Comparison of ENCODE assay signal across 9 cellular contexts in the genomic region with DNA sequence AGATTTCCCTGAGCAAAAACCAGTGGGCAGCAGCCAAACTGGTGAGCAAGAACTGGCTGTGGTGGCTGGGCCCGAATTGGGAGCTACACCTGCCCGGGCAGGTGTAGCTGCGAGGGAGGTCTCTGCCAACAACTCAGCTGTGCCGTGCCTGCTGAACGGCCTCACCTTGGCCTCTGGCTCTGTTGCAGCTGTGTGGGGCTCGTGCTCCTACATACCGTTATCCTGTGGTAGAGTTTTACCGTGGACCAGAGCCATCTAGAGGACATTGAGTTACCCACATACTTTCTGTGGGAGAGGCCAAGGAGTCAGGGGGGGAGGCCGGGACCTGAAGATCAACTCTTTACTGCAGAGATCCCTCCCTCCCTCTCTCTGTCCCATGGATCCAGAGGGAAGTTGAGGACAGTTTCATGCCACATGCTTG. TPM values are rescaled to one million over a fixed set of nuclear protein-coding genes. Genes with fewer than 3 reads are reported as not detected.
A peak's percentile ranks its signal among the peaks of the same experiment; 100 is the strongest.
DNase-seq lines count a peak whose midpoint lies in the region; ATAC-seq and TF ChIP-seq lines count a peak whose summit lies in the region.
"Had no signal": no experiment of that assay in that cellular context is flagged by ENCODE, and none has a peak within 500 bp of the region (broad histone marks: within the 10 kb centered on the region; RNA-seq: fewer than 3 reads in every experiment).

No MANE protein-coding gene starts in this region.

- peak; percentile 36 to 68 for TF ChIP-seq CTCF in GM23338 (conservative IDR thresholded peaks at IDR 0.05; ENCODE audit: low read depth in 2 of 2)
- TF ChIP-seq CTCF in astrocyte of the spinal cord (IDR thresholded peaks at IDR 0.05; ENCODE audit: low read depth, low read length) = peak; percentile 29
- TF ChIP-seq CTCF in neural crest cell (conservative IDR thresholded peaks at IDR 0.05) = peak; percentile 23

- no peak overlapping the region for H3K4me2 ChIP-seq in GM23338

- H3K27ac ChIP-seq in GM23338 (ENCODE audit: low read depth) = no peak overlapping the region
- H3K27ac ChIP-seq in substantia nigra (ENCODE audit: low read depth, low read length, poor library complexity, severe bottlenecking) = no peak overlapping the region
- H3K27ac ChIP-seq: BLaER1 treated with 17β-estradiol and CSF1 and Interleukin-3, amounts not matched to agents 10 nM and 100 nM had no signal

- H3K4me3 Mint-ChIP-seq in GM23338 = no peak overlapping the region
- H3K4me3 Mint-ChIP-seq in neural crest cell = no peak overlapping the region
- no peak overlapping the region for H3K4me3 Mint-ChIP-seq in T-helper 2 cell treated with Interferon-gamma antibody and Interleukin-4, amounts not matched to agents 5 μg/mL and 100 μg/mL, for 36 hours

- no peaks in the 10 kb centered on the region for H3K36me3 ChIP-seq in GM23338 (ENCODE audit: insufficient read depth)
- H3K36me3 ChIP-seq: BLaER1 treated with 17β-estradiol and CSF1 and Interleukin-3, amounts not matched to agents 10 nM and 100 nM had no signal

- no peak overlapping the region for H3K27ac Mint-ChIP-seq in GM23338
- no peak overlapping the region for H3K27ac Mint-ChIP-seq in neural crest cell (ENCODE audit: unreplicated experiment)
- H3K27ac Mint-ChIP-seq in T-helper 2 cell treated with Interferon-gamma antibody and Interleukin-4, amounts not matched to agents 5 μg/mL and 100 μg/mL, for 36 hours = no peak overlapping the region

- H3K79me2 ChIP-seq in GM23338 (replicated peaks; ENCODE audit: insufficient read depth) = peaks cover 6% of the 10 kb centered on the region

- H3K9me3 Mint-ChIP-seq in GM23338 (no peaks in the 10 kb centered on the region), neural crest cell (no peaks in the 10 kb centered on the region)
- H3K9me3 Mint-ChIP-seq in T-helper 2 cell treated with Interferon-gamma antibody and Interleukin-4, amounts not matched to agents 5 μg/mL and 100 μg/mL, for 36 hours = no peaks in the 10 kb centered on the region

- H3K27me3 Mint-ChIP-seq in GM23338 (ENCODE audit: insufficient read depth, low read depth, poor library complexity) (peaks cover 6% of the 10 kb centered on the region), neural crest cell (ENCODE audit: low read depth) (no peaks in the 10 kb centered on the region)
- H3K27me3 Mint-ChIP-seq in T-helper 2 cell treated with Interferon-gamma antibody and Interleukin-4, amounts not matched to agents 5 μg/mL and 100 μg/mL, for 36 hours (ENCODE audit: low read depth) = no peaks in the 10 kb centered on the region

- no peak overlapping the region for H2AFZ ChIP-seq in GM23338

- DNase-seq in activated CD4-positive, CD25-positive, alpha-beta regulatory T cell treated with anti-CD3 and anti-CD28 coated beads, Interleukin-2, amount 50 U/mL, for 72 hours = no peak
- DNase-seq in GM23338 (ENCODE audit: low spot score) (peak; percentile 66), NCI-H146 (lab: John Stamatoyannopoulos, UW) (peak; percentile 74), astrocyte of the spinal cord (ENCODE audit: low read depth, low spot score) (no peak), neural crest cell (ENCODE audit: low read depth, low spot score) (no peak), substantia nigra (lab: John Stamatoyannopoulos, UW) (no peak)
- no peak for DNase-seq in T-helper 2 cell treated with Interferon-gamma antibody and Interleukin-4, amounts not matched to agents 5 μg/mL and 100 μg/mL, for 36 hours (ENCODE audit: low spot score)

- peaks cover 13% of the 10 kb centered on the region for H3K4me1 ChIP-seq in GM23338 (ENCODE audit: insufficient read depth)

- H3K36me3 Mint-ChIP-seq in GM23338 (ENCODE audit: low read depth) (peaks cover 5% of the 10 kb centered on the region; the same call in 2 of the 3 replicates), neural crest cell (ENCODE audit: low read depth) (no peaks in the 10 kb centered on the region)
- no peaks in the 10 kb centered on the region for H3K36me3 Mint-ChIP-seq in T-helper 2 cell treated with Interferon-gamma antibody and Interleukin-4, amounts not matched to agents 5 μg/mL and 100 μg/mL, for 36 hours (ENCODE audit: low read depth)

- no peaks in the 10 kb centered on the region for H3K9me2 ChIP-seq in GM23338 (ENCODE audit: insufficient read depth)

- H3F3A ChIP-seq in GM23338 (replicated peaks; ENCODE audit: low read depth) = peaks cover 14% of the 10 kb centered on the region

- in situ Hi-C loops in astrocyte of the spinal cord (cut with HindIII; ENCODE audit: low sequenced_read_pairs) = no loop called here

- no peaks in the 10 kb centered on the region for H4K20me1 ChIP-seq in GM23338 (replicated peaks; ENCODE audit: insufficient read depth)
- H4K20me1 ChIP-seq: BLaER1 treated with 17β-estradiol and CSF1 and Interleukin-3, amounts not matched to agents 10 nM and 100 nM had no signal

- H3K4me1 Mint-ChIP-seq in GM23338 = peaks cover 30% of the 10 kb centered on the region
- peaks cover 44% of the 10 kb centered on the region for H3K4me1 Mint-ChIP-seq in neural crest cell
- H3K4me1 Mint-ChIP-seq in T-helper 2 cell treated with Interferon-gamma antibody and Interleukin-4, amounts not matched to agents 5 μg/mL and 100 μg/mL, for 36 hours (ENCODE audit: low read depth) = peaks cover 8% of the 10 kb centered on the region

- no peaks in the 10 kb centered on the region for H3K27me3 ChIP-seq in GM23338 (ENCODE audit: insufficient read depth)
- H3K27me3 ChIP-seq: BLaER1 treated with 17β-estradiol and CSF1 and Interleukin-3, amounts not matched to agents 10 nM and 100 nM had no signal

- peak; percentile 51 to 63 for ATAC-seq in activated CD4-positive, CD25-positive, alpha-beta regulatory T cell treated with anti-CD3 and anti-CD28 coated beads, Interleukin-2, amount 50 U/mL, for 24 hours
- peak; percentile 84 for ATAC-seq in GM23338

- H3K4me3 ChIP-seq in GM23338 (no peak overlapping the region), astrocyte of the spinal cord (ENCODE audit: low read depth, low read length) (no peak overlapping the region)
- H3K4me3 ChIP-seq: BLaER1 treated with 17β-estradiol and CSF1 and Interleukin-3, amounts not matched to agents 10 nM and 100 nM had no signal

TF ChIP-seq in GM23338, 12 proteins besides CTCF, POLR2A, EP300 and RAD21 (continues in another document):
- TF ChIP-seq ZNF114 (CRISPR knock-in tag; IDR thresholded peaks at IDR 0.05) (no peak), NANOG (IDR thresholded peaks at IDR 0.05; ENCODE audit: borderline replicate concordance) (no peak), EZH2phosphoT487 (IDR thresholded peaks at IDR 0.05; ENCODE audit: unreplicated experiment) (no peak), STAT1 (IDR thresholded peaks at IDR 0.05; ENCODE audit: unreplicated experiment) (no peak), ZNF331 (CRISPR knock-in tag; IDR thresholded peaks at IDR 0.05; ENCODE audit: low read depth) (no peak), JUNB (IDR thresholded peaks at IDR 0.05; ENCODE audit: unreplicated experiment) (no peak), EZH2 (IDR thresholded peaks at IDR 0.05; ENCODE audit: low read depth, unreplicated experiment) (no peak), POLR2AphosphoS5 (IDR thresholded peaks at IDR 0.05; ENCODE audit: low read depth) (no peak), CREB1 (CRISPR knock-in tag; IDR thresholded peaks at IDR 0.05; ENCODE audit: low read depth) (no peak)
- TF ChIP-seq, protein P1, sequence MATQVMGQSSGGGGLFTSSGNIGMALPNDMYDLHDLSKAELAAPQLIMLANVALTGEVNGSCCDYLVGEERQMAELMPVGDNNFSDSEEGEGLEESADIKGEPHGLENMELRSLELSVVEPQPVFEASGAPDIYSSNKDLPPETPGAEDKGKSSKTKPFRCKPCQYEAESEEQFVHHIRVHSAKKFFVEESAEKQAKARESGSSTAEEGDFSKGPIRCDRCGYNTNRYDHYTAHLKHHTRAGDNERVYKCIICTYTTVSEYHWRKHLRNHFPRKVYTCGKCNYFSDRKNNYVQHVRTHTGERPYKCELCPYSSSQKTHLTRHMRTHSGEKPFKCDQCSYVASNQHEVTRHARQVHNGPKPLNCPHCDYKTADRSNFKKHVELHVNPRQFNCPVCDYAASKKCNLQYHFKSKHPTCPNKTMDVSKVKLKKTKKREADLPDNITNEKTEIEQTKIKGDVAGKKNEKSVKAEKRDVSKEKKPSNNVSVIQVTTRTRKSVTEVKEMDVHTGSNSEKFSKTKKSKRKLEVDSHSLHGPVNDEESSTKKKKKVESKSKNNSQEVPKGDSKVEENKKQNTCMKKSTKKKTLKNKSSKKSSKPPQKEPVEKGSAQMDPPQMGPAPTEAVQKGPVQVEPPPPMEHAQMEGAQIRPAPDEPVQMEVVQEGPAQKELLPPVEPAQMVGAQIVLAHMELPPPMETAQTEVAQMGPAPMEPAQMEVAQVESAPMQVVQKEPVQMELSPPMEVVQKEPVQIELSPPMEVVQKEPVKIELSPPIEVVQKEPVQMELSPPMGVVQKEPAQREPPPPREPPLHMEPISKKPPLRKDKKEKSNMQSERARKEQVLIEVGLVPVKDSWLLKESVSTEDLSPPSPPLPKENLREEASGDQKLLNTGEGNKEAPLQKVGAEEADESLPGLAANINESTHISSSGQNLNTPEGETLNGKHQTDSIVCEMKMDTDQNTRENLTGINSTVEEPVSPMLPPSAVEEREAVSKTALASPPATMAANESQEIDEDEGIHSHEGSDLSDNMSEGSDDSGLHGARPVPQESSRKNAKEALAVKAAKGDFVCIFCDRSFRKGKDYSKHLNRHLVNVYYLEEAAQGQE (IDR thresholded peaks at IDR 0.05; ENCODE audit: unreplicated experiment) = no peak
- TF ChIP-seq, protein P2, sequence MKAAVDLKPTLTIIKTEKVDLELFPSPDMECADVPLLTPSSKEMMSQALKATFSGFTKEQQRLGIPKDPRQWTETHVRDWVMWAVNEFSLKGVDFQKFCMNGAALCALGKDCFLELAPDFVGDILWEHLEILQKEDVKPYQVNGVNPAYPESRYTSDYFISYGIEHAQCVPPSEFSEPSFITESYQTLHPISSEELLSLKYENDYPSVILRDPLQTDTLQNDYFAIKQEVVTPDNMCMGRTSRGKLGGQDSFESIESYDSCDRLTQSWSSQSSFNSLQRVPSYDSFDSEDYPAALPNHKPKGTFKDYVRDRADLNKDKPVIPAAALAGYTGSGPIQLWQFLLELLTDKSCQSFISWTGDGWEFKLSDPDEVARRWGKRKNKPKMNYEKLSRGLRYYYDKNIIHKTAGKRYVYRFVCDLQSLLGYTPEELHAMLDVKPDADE (IDR thresholded peaks at IDR 0.05) = no peak

RNA-seq across cellular contexts. Expression of a gene that starts 8.0 kb away (rescaled TPM):
- total RNA-seq in GM23338 (2014; rRNA removed; shearing (Covaris generic)) = 9.7 and 10.8 TPM in 2 replicates
- polyA plus RNA-seq in GM23338 (2016; fragmentation: Nextera tagmentation; extraction: Ambion mirVana) = 12.5 and 12.6 TPM in 2 replicates
- total RNA-seq in neural crest cell = 8.3 and 9.0 TPM in 2 replicates

Comparison
In these comparisons a context has a peak if more than half of its experiments do, and no peak if none do; other contexts are left out.
1. DNase-seq: peak in GM23338 (single experiment) and NCI-H146 (single experiment); none in activated CD4-positive, CD25-positive, alpha-beta regulatory T cell treated with anti-CD3 and anti-CD28 coated beads, Interleukin-2, amount 50 U/mL, for 72 hours (single experiment), astrocyte of the spinal cord (single experiment), neural crest cell (single experiment), T-helper 2 cell treated with Interferon-gamma antibody and Interleukin-4, amounts not matched to agents 5 μg/mL and 100 μg/mL, for 36 hours (single experiment) and substantia nigra (0 of 49).
2. Peak in every context shown above with its lines, with median percentiles within 50 percentile points of each other: CTCF ChIP-seq.